In the genomic region with DNA sequence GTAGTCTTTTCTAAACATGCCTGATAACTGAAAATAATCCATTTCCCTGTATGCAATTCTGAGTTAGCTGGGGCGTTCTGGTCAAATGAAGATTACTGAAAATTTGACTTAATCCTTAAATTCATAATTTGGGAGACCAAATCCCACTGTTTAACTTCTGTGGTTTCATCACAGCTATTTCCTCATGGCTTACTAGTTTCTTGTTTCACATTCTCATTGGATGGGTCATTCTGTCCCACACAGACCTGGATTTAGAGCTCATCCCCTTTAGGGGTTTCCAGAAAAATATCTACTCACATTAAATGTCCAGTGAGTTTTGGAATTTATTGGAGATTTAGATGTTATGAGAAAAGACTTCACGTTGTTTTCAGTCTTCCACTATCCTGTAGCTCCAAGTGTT, we compare ENCODE assay signal across 23 cellular contexts.
"Had no signal": no experiment of that assay in that cellular context is flagged by ENCODE, and none has a peak within 500 bp of the region (broad histone marks: within the 10 kb centered on the region; RNA-seq: fewer than 3 reads in every experiment).

No MANE protein-coding gene starts in this region.

- H3K36me3 Mint-ChIP-seq: activated naive CD8-positive, alpha-beta T cell; brain; naive thymus-derived CD4-positive, alpha-beta T cell; T-cell had no signal

- H3K27ac Mint-ChIP-seq: activated naive CD8-positive, alpha-beta T cell; activated T-helper 2 cell treated with anti-CD3 and anti-CD28 coated beads, Interferon-gamma antibody, Interleukin-2, Interleukin-4, amounts not matched to agents 10 μg/mL and 5 μg/mL and 100 μg/mL, durations not matched to agents 14 hours and 24 hours and 36 hours; brain; effector memory CD8-positive, alpha-beta T cell; naive thymus-derived CD4-positive, alpha-beta T cell; T-cell; T-helper 2 cell treated with Interferon-gamma antibody and Interleukin-4, amounts not matched to agents 5 μg/mL and 100 μg/mL, for 36 hours had no signal

- H3K27me3 Mint-ChIP-seq: activated naive CD8-positive, alpha-beta T cell; brain; effector memory CD8-positive, alpha-beta T cell; naive thymus-derived CD4-positive, alpha-beta T cell; T-cell had no signal

- H3K4me3 Mint-ChIP-seq: activated naive CD8-positive, alpha-beta T cell; activated T-cell treated with anti-CD3 and anti-CD28 coated beads, Interleukin-2, amount 50 U/mL, for 4 hours; brain; effector memory CD8-positive, alpha-beta T cell; naive thymus-derived CD4-positive, alpha-beta T cell; neural crest cell; T-cell; T-helper 2 cell treated with Interferon-gamma antibody and Interleukin-4, amounts not matched to agents 5 μg/mL and 100 μg/mL, for 36 hours had no signal

- DNase-seq: activated CD4-positive, alpha-beta T cell treated with anti-CD3 and anti-CD28 coated beads for 1 hour; activated CD8-positive, alpha-beta memory T cell treated with anti-CD3 and anti-CD28 coated beads, Interleukin-2, amount 50 U/mL, for 48 hours; activated naive CD4-positive, alpha-beta T cell; activated T-cell treated with anti-CD3 and anti-CD28 coated beads, Interleukin-2, amount 50 U/mL, for 4 hours; central memory CD4-positive, alpha-beta T cell; dorsolateral prefrontal cortex; effector memory CD8-positive, alpha-beta T cell; heart left ventricle; islet precursor cell; left cardiac atrium; naive thymus-derived CD4-positive, alpha-beta T cell; stimulated activated CD4-positive, alpha-beta T cell treated with anti-CD3 and anti-CD28 coated beads, Interleukin-2, amount 100 ng/mL, for 48 hours; stimulated activated naive CD4-positive, alpha-beta T cell treated with Interleukin-2 at 50 U/mL for 16 hours; T-cell; upper lobe of left lung had no signal

- H3K4me3 ChIP-seq: dorsolateral prefrontal cortex, esophagus muscularis mucosa, gastroesophageal sphincter, heart left ventricle, thoracic aorta, upper lobe of left lung had no signal

- H3K4me1 Mint-ChIP-seq: brain; naive thymus-derived CD4-positive, alpha-beta T cell; neural crest cell; T-cell had no signal

- H3K9me3 Mint-ChIP-seq: activated T-helper 2 cell treated with anti-CD3 and anti-CD28 coated beads, Interferon-gamma antibody, Interleukin-2, Interleukin-4, amounts not matched to agents 10 μg/mL and 5 μg/mL and 100 μg/mL, durations not matched to agents 14 hours and 24 hours and 36 hours had no signal
